ENCODE assay signal across 8 cellular contexts in the genomic region with DNA sequence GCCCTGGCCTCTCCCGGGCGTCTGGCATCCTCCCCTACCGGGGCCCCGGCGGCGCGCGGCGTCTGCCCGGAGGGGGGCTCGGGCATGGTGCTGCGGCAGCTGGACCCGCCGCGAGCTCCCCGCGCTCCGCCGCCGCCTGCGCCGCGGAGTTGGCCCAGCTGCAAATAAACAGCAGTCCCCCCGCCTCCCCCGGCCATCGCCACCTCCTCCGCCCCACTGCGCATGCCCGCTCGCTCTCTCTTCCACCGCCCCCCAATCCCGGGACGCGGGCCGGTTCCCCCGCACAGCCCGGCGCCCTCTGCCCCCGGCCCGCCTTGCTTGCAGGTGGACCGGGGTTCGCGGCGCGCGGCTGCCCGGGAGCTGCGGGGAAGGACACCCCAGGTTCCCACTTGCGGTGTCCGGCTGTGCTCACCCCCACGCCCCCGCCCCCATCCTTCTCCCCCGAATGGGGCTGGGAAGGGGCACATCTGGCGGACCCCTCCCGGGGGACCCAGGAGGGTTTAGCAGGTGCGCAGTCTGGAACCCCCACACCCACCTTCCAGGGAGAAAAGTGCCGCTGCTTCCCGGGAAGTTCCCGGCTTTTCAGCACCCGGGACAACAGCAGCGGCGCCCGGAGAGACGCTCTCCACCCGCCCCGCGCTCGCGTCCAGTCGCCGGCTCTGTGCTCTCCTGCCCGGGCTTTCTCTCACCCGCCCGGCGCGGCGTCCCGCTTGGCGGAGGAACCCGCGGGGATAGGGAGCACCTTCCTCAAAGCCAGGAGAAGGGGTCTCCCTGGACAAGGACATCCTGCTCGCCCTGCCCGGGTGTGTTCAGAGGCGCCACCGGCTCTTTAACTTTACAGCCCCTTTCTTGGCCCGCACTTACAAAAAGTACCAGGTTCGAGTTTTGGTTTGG. TPM values are rescaled to one million over a fixed set of nuclear protein-coding genes. Genes with fewer than 3 reads are reported as not detected.
DNase-seq lines count a peak whose midpoint lies in the region; ATAC-seq and TF ChIP-seq lines count a peak whose summit lies in the region.

Gene TMTC1 (minus strand): TSS at position 170 of the 894 bp plus-strand sequence. CDS start 191 bp downstream, outside the sequence.

- no peaks in the 10 kb centered on the region for H3K9me3 ChIP-seq in SK-N-MC (ENCODE audit: low read depth, low read length)
- no peaks in the 10 kb centered on the region for H3K9me3 ChIP-seq in esophagus muscularis mucosa
- no peaks in the 10 kb centered on the region for H3K9me3 ChIP-seq in mucosa of rectum (ENCODE audit: control insufficient read depth in 2 of 2, low read length in 2 of 2)

- H3K4me1 ChIP-seq in esophagus muscularis mucosa: peaks cover 6 to 23% (median 21%) of the 10 kb centered on the region in 4 donors
- no peaks in the 10 kb centered on the region for H3K4me1 ChIP-seq in mucosa of rectum (ENCODE audit: control insufficient read depth in 2 of 2, insufficient read depth in 2 of 2, low read length in 2 of 2)

- H3K9ac ChIP-seq in SK-N-MC (ENCODE audit: insufficient read length) (no peak within 1 kb of the TSS), mucosa of rectum (ENCODE audit: low read depth in 1 of 2, low read length in 2 of 2) (peak within 1 kb of the TSS in 1 of 2 donors; percentile 47)

- peak within 1 kb of the TSS; percentile 74 for H3K4me3 ChIP-seq in SK-N-MC
- peak within 1 kb of the TSS; percentile 73 to 90 (median 88) for H3K4me3 ChIP-seq in esophagus muscularis mucosa
- H3K4me3 ChIP-seq in mucosa of rectum (ENCODE audit: low read length in 2 of 2): peak within 1 kb of the TSS; percentile 60 to 61

- no peak for TF ChIP-seq CTCF in esophagus muscularis mucosa (IDR thresholded peaks at IDR 0.05)

- H3K27ac ChIP-seq in SK-N-MC (no peak within 1 kb of the TSS), esophagus muscularis mucosa (replicated peaks in 1 of 4) (peak within 1 kb of the TSS; percentile 84 to 94 (median 87)), mucosa of rectum (ENCODE audit: low read depth in 2 of 2, low read length in 2 of 2) (peak within 1 kb of the TSS; percentile 57 to 64)

- WGBS in esophagus muscularis mucosa: 2% methylated on average over 9 of the region's 87 CpGs

- ATAC-seq in HG02938 (IDR thresholded peaks at IDR 0.05; ENCODE audit: unreplicated experiment): peak; percentile 16

- DNase-seq in EH (ENCODE audit: low read depth) (peak; percentile 32), SK-N-MC (ENCODE audit: low read depth, low spot score) (no peak), esophagus muscularis mucosa (ENCODE audit: extremely low spot score) (no peak), ureter (ENCODE audit: low spot score) (peak; percentile 70)
- DNase-seq in activated CD4-positive, alpha-beta T cell treated with anti-CD3 and anti-CD28 coated beads, Interleukin-2, amount 50 U/mL, for 4 hours: no peak
- DNase-seq in central memory CD4-positive, alpha-beta T cell: no peak

- H3K27me3 ChIP-seq in esophagus muscularis mucosa: no peaks in the 10 kb centered on the region
- H3K27me3 ChIP-seq in mucosa of rectum (ENCODE audit: control insufficient read depth in 2 of 2, insufficient read depth in 2 of 2, low read length in 2 of 2): peaks cover 2 to 3% of the 10 kb centered on the region in 2 donors

- TF ChIP-seq EP300 in esophagus muscularis mucosa (IDR thresholded peaks at IDR 0.05): no peak

- intact Hi-C loops in esophagus muscularis mucosa (cut with DNase I): loop anchor here (5.0 kb wide), 2 partner anchors 62 to 237 kb away; no protein-coding TSS in a partner anchor

- H3K36me3 ChIP-seq in SK-N-MC (ENCODE audit: insufficient read depth, low read length): no peaks in the 10 kb centered on the region
- no peaks in the 10 kb centered on the region for H3K36me3 ChIP-seq in esophagus muscularis mucosa
- H3K36me3 ChIP-seq in mucosa of rectum (ENCODE audit: control insufficient read depth in 2 of 2, insufficient read depth in 2 of 2, low read length in 2 of 2): no peaks in the 10 kb centered on the region

- no peak for TF ChIP-seq POLR2A in esophagus muscularis mucosa (IDR thresholded peaks at IDR 0.05; ENCODE audit: low read depth)

RNA-seq across cellular contexts. Expression of gene TMTC1, which starts in this region (rescaled TPM):
- total RNA-seq in esophagus muscularis mucosa (100 to 1,000 TPM in 3 of 4 donors, 10 to 100 TPM in 1; 84.0 to 177 (median 105) TPM), ureter (48.3 TPM)

Comparison
In these comparisons a context has a peak if more than half of its experiments do, and no peak if none do; other contexts are left out.
1. DNase-seq: peak in EH (single experiment) and ureter (single experiment); none in SK-N-MC (single experiment), esophagus muscularis mucosa (single experiment), activated CD4-positive, alpha-beta T cell treated with anti-CD3 and anti-CD28 coated beads, Interleukin-2, amount 50 U/mL, for 4 hours (0 of 2) and central memory CD4-positive, alpha-beta T cell (single experiment).
2. Peak in every context shown above with its lines, with median percentiles within 50 percentile points of each other: H3K4me3 ChIP-seq.